Comparison of ENCODE assay signal across 8 cellular contexts in genomic region chr16:81745704-81746558, GRCh38. TPM values are rescaled to one million over a fixed set of nuclear protein-coding genes. Genes with fewer than 3 reads are reported as not detected.
A peak's percentile ranks its signal among the peaks of the same experiment; 100 is the strongest.
DNase-seq lines count a peak whose midpoint lies in the region; ATAC-seq lines count a peak whose summit lies in the region.

No MANE protein-coding gene starts in this region.

- no peaks in the 10 kb centered on the region for H3K9me3 ChIP-seq in MG63

- no peaks in the 10 kb centered on the region for H3K36me3 ChIP-seq in MG63

- H3K27me3 ChIP-seq in MG63: no peaks in the 10 kb centered on the region

- ATAC-seq in GM21737 (IDR thresholded peaks at IDR 0.05; ENCODE audit: unreplicated experiment): peak; percentile 64
- peak; percentile 89 for ATAC-seq in left colon

- intact Hi-C loops in left colon (cut with DNase I, micrococcal nuclease): no loop called here

- H3K4me3 ChIP-seq in MG63: peak overlapping the region; percentile 36

- DNase-seq in Daoy (ENCODE audit: low read depth) (peak; percentile 59), MG63 (peak; percentile 53), cerebellum (ENCODE audit: low spot score) (peak; percentile 38), left colon (peak; percentile 65 to 80), GM19240 (ENCODE audit: insufficient read length, low spot score) (no peak)
- DNase-seq in activated CD4-positive, alpha-beta T cell treated with anti-CD3 and anti-CD28 coated beads for 1 hour: peak; percentile 62
- DNase-seq in stimulated activated CD4-positive, alpha-beta T cell treated with anti-CD3 and anti-CD28 coated beads, Interleukin-1b, Interleukin-23, amount 100 ng/mL, for 48 hours: peak; percentile 72

RNA-seq across cellular contexts. Expression of gene PLCG2, which starts 33.2 kb away (rescaled TPM):
- 1.5 and 1.8 TPM in 2 replicates for total RNA-seq in Daoy (2014; rRNA removed; shearing (Covaris generic))
- total RNA-seq in MG63 (2014; rRNA removed; shearing (Covaris generic); ENCODE audit: low replicate concordance): 0.37 and 1.0 TPM in 2 replicates
- 3.2 TPM for total RNA-seq in cerebellum
- 10 to 100 TPM; 16.7 to 20.0 TPM for total RNA-seq in left colon
